In the genomic region with DNA sequence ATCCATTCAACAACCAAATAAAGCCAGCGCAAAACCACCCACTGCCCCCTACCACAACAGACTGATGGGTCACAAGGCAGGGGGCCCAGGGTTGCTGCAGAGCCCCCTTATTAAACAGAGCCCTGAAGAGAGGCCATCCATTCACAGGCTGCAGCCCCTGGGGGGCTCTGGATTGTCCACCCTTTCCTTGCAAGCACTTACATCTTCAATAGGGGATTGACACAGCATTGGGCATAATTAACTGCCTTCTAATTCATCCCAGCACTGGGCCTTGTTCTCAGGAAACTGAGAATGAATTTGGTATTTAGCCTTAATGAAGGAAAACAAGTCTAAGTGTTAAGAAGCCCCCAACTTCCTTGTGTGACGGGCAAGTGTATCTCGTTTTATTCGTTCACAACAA, we compare ENCODE assay signal across 1 cellular context.
TF ChIP-seq lines count a peak whose summit lies in the region.

No MANE protein-coding gene starts in this region.

TF ChIP-seq in WTC11, 78 proteins besides CTCF, POLR2A, EP300 and RAD21 (continued from another document):
- TF ChIP-seq, protein P1, sequence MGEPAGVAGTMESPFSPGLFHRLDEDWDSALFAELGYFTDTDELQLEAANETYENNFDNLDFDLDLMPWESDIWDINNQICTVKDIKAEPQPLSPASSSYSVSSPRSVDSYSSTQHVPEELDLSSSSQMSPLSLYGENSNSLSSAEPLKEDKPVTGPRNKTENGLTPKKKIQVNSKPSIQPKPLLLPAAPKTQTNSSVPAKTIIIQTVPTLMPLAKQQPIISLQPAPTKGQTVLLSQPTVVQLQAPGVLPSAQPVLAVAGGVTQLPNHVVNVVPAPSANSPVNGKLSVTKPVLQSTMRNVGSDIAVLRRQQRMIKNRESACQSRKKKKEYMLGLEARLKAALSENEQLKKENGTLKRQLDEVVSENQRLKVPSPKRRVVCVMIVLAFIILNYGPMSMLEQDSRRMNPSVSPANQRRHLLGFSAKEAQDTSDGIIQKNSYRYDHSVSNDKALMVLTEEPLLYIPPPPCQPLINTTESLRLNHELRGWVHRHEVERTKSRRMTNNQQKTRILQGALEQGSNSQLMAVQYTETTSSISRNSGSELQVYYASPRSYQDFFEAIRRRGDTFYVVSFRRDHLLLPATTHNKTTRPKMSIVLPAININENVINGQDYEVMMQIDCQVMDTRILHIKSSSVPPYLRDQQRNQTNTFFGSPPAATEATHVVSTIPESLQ (CRISPR knock-in tag; IDR thresholded peaks at IDR 0.05), result no peak
- TF ChIP-seq, protein P2, sequence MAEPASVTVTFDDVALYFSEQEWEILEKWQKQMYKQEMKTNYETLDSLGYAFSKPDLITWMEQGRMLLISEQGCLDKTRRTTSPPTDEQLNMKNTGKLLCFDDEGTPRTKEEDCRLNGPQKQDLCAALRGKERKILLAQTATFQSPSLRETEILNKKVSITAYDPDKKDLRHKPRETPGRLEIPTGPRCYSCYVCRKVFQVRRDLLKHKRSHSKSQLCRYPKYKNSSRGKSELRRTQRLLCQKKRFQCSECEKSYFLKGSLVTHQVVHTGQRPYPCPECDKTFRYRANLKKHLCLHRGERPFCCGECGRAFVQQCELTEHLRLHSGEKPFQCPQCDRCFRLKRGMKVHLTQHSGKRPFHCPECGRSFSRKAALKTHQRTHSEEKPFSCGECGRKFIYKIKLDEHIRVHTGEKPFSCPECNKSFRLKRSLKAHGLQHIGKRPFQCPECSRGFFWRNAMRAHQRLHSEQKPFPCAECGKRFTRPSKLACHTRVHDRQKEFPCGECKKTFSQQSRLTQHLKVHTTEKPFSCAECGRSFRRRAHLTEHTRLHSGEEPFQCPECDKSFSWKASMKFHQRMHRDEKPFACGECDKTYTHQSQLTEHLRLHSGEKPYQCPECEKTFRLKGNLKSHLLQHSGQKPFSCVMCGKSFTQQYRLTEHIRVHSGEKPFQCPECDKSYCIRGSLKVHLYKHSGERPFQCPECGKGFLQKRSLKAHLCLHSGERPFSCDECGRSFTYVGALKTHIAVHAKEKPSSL (CRISPR knock-in tag; conservative IDR thresholded peaks at IDR 0.05), result no peak
TF ChIP-seq in WTC11: peak in this region for 0.
